ENCODE assay signal across 8 cellular contexts in the genomic region with DNA sequence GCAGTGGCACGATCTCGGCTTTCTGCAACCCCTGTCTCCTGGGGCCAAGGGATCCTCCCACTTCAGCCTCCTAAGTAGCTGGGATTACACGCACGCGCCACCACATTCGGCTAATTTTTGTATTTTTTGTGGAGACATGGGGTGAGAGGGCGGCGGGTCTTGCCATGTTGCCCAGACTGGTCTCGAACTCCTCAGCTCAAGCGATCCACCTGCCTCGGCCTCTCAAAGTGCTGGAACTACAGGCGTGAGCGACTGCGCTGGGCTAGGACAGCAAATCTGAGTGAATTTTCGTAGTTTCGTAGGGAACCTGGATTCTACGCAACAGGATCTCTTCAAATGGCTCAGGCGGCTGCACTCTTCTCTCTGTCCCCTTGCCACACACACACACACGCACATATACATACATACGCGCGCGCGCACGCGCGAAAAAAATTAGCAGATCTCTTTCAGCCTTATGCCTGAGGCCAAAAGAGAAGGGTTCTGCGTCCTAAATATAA. TPM values are rescaled to one million over a fixed set of nuclear protein-coding genes. Genes with fewer than 3 reads are reported as not detected.
DNase-seq lines count a peak whose midpoint lies in the region; ATAC-seq and TF ChIP-seq lines count a peak whose summit lies in the region.

No MANE protein-coding gene starts in this region.

- H3K79me2 ChIP-seq in OCI-LY1 (ENCODE audit: insufficient read depth, low read length) (0 out of 2 replicates have a peak, but pooled peaks cover 3% of the 10 kb centered on the region), neural progenitor cell (ENCODE audit: low read depth) (peaks cover 45% of the 10 kb centered on the region)

- no peaks in the 10 kb centered on the region for H4K20me1 ChIP-seq in OCI-LY1 (ENCODE audit: insufficient read depth, low read length)
- no peaks in the 10 kb centered on the region for H4K20me1 ChIP-seq in neural progenitor cell (ENCODE audit: low read depth)

- no peaks in the 10 kb centered on the region for H3F3A ChIP-seq in OCI-LY1 (ENCODE audit: insufficient read depth, low read length)
- peaks cover 7% of the 10 kb centered on the region for H3F3A ChIP-seq in neural progenitor cell (ENCODE audit: low read depth)

- H3K27ac Mint-ChIP-seq in endodermal cell = peak overlapping the region; percentile 96
- peak overlapping the region; percentile 88 for H3K27ac Mint-ChIP-seq in neural progenitor cell

- in situ Hi-C loops in GM13976 (cut with MboI; ENCODE audit: low sequenced_read_pairs, unreplicated experiment) (no loop called here), G401 (cut with HindIII; ENCODE audit: low sequenced_read_pairs) (loop anchor here (5.0 kb wide), 1 partner anchor 39 kb away; no protein-coding TSS in a partner anchor)

- H3K4me3 ChIP-seq in OCI-LY1 (ENCODE audit: low read depth, low read length, poor library complexity, severe bottlenecking) (peak overlapping the region; percentile 97), endodermal cell (ENCODE audit: low read length) (peak overlapping the region; percentile 59), neural progenitor cell (peak overlapping the region; percentile 82)

- no peaks in the 10 kb centered on the region for H3K9me2 ChIP-seq in OCI-LY1 (ENCODE audit: low read depth, low read length)

- H3K4me3 Mint-ChIP-seq in endodermal cell = peak overlapping the region; percentile 94
- H3K4me3 Mint-ChIP-seq in neural progenitor cell = peak overlapping the region; percentile 94

- H3K27me3 ChIP-seq in OCI-LY1 (ENCODE audit: insufficient read depth, low read length) = no peaks in the 10 kb centered on the region
- H3K27me3 ChIP-seq in endodermal cell (ENCODE audit: control insufficient read depth, insufficient read depth, low read length, poor library complexity, severe bottlenecking) = no peaks in the 10 kb centered on the region
- no peaks in the 10 kb centered on the region for H3K27me3 ChIP-seq in neural progenitor cell

- H3K9ac ChIP-seq in OCI-LY1 (ENCODE audit: low read length) = peak overlapping the region; percentile 99
- H3K9ac ChIP-seq in endodermal cell (ENCODE audit: extremely low read depth, low read length, poor library complexity, severe bottlenecking) = peak overlapping the region; percentile 33
- H3K9ac ChIP-seq in neural progenitor cell = no peak overlapping the region

- H3K4me2 ChIP-seq in OCI-LY1 (ENCODE audit: low read length) (peak overlapping the region; percentile 96), neural progenitor cell (peak overlapping the region; percentile 65)

- TF ChIP-seq CTCF in OCI-LY1 (IDR thresholded peaks at IDR 0.05; ENCODE audit: low read length) = no peak
- no peak for TF ChIP-seq CTCF in endodermal cell (conservative IDR thresholded peaks at IDR 0.05)
- TF ChIP-seq CTCF in neural progenitor cell (IDR thresholded peaks at IDR 0.05) = no peak
- no peak for TF ChIP-seq CTCF in GM13976 (IDR thresholded peaks at IDR 0.05; ENCODE audit: borderline replicate concordance, control extremely low read depth, extremely low read depth, insufficient read depth, missing control alignments)

- whole genome bisulfite sequencing in endodermal cell (ENCODE audit: insufficient coverage in 1 of 2, insufficient read length in 1 of 2), 2 experiments = 86 to 89% methylated on average over 20 to 28 of the region's 28 CpGs

- H2AFZ ChIP-seq in OCI-LY1 (ENCODE audit: low read length) = peak overlapping the region; percentile 84; the same call in 1 of the 2 replicates
- no peak overlapping the region for H2AFZ ChIP-seq in neural progenitor cell (replicated peaks)

- peaks cover 5% of the 10 kb centered on the region for H3K27me3 Mint-ChIP-seq in endodermal cell (ENCODE audit: insufficient read depth)
- no peaks in the 10 kb centered on the region for H3K27me3 Mint-ChIP-seq in neural progenitor cell (ENCODE audit: insufficient read depth, low read depth)

- ATAC-seq in GM19035 (IDR thresholded peaks at IDR 0.05; ENCODE audit: unreplicated experiment) (peak; percentile 2), HG03442 (IDR thresholded peaks at IDR 0.05; ENCODE audit: unreplicated experiment) (no peak)

- peaks cover 25% of the 10 kb centered on the region for H3K4me1 Mint-ChIP-seq in endodermal cell
- H3K4me1 Mint-ChIP-seq in neural progenitor cell = peaks cover 46% of the 10 kb centered on the region

- H3K36me3 Mint-ChIP-seq in endodermal cell (ENCODE audit: low read depth) (peaks cover 19% of the 10 kb centered on the region), neural progenitor cell (peaks cover 16% of the 10 kb centered on the region)

- no peaks in the 10 kb centered on the region for H3K9me3 ChIP-seq in OCI-LY1 (ENCODE audit: low read length)
- H3K9me3 ChIP-seq in endodermal cell (ENCODE audit: control insufficient read depth, low read length) = no peaks in the 10 kb centered on the region
- no peaks in the 10 kb centered on the region for H3K9me3 ChIP-seq in neural progenitor cell (ENCODE audit: low read depth)

- H3K9me3 Mint-ChIP-seq in endodermal cell (no peaks in the 10 kb centered on the region), neural progenitor cell (peaks cover 2% of the 10 kb centered on the region)

- DNase-seq in endodermal cell (no peak), neural progenitor cell (ENCODE audit: low spot score) (no peak), NCI-H128 (lab: John Stamatoyannopoulos, UW; ENCODE audit: unreplicated experiment) (no peak), GM13976 (ENCODE audit: low spot score) (no peak), G401 (ENCODE audit: low spot score) (no peak)

- H3K27ac ChIP-seq in OCI-LY1 (ENCODE audit: low read depth, low read length, poor library complexity, severe bottlenecking) (no peak overlapping the region), endodermal cell (ENCODE audit: low read depth, low read length) (peak overlapping the region; percentile 50), neural progenitor cell (peak overlapping the region; percentile 30)

- H3K4me1 ChIP-seq in OCI-LY1 (ENCODE audit: insufficient read depth, low read length, severe bottlenecking) (peaks cover 18% of the 10 kb centered on the region), endodermal cell (ENCODE audit: control insufficient read depth, insufficient read depth, low read length) (peaks cover 4% of the 10 kb centered on the region), neural progenitor cell (peaks cover 13% of the 10 kb centered on the region)

- H3K36me3 ChIP-seq in OCI-LY1 (ENCODE audit: insufficient read depth, low read length) (peaks cover 16% of the 10 kb centered on the region; the same call in 1 of the 2 replicates), endodermal cell (ENCODE audit: control insufficient read depth, insufficient read depth, low read length) (peaks cover 21% of the 10 kb centered on the region), neural progenitor cell (no peaks in the 10 kb centered on the region)

RNA-seq across cellular contexts. Expression of a gene that starts 0.4 kb away (rescaled TPM):
- total RNA-seq in endodermal cell = 10 to 100 TPM in 1 of 2 donors, 1 to 10 TPM in 1; 7.7 to 12.2 TPM
- polyA plus RNA-seq in endodermal cell (2013, experiment 1 of 2) = 5.5 TPM
- 2.1 TPM for polyA plus RNA-seq in endodermal cell (2013, experiment 2 of 2)
- 4.0 and 8.6 TPM in 2 replicates for total RNA-seq in neural progenitor cell (ENCODE audit: low replicate concordance)
- 1.5 and 2.7 TPM in 2 replicates for total RNA-seq in G401 (2014; rRNA removed; shearing (Covaris generic))

RNA-seq across cellular contexts. Expression of a gene that starts 0.7 kb away (rescaled TPM):
- total RNA-seq in endodermal cell (10 to 100 TPM; 48.8 to 52.1 TPM), neural progenitor cell (ENCODE audit: low replicate concordance) (33.8 and 88.8 TPM in 2 replicates)
- polyA plus RNA-seq in endodermal cell (2013, experiment 1 of 2) = 73.8 TPM
- 61.7 TPM for polyA plus RNA-seq in endodermal cell (2013, experiment 2 of 2)
- 64.5 and 77.2 TPM in 2 replicates for total RNA-seq in G401 (2014; rRNA removed; shearing (Covaris generic))

RNA-seq across cellular contexts. Expression of a gene that starts 19.9 kb away (rescaled TPM):
- total RNA-seq in endodermal cell = 10 to 100 TPM; 39.7 to 46.0 TPM
- 10.9 TPM for polyA plus RNA-seq in endodermal cell (2013, experiment 1 of 2)
- 11.6 TPM for polyA plus RNA-seq in endodermal cell (2013, experiment 2 of 2)
- total RNA-seq in neural progenitor cell (ENCODE audit: low replicate concordance) = 27.4 and 31.5 TPM in 2 replicates
- 43.1 and 63.5 TPM in 2 replicates for total RNA-seq in G401 (2014; rRNA removed; shearing (Covaris generic))

RNA-seq across cellular contexts. Expression of a gene that starts 20.4 kb away (rescaled TPM):
- total RNA-seq in endodermal cell (10 to 100 TPM; 11.9 to 12.1 TPM), neural progenitor cell (ENCODE audit: low replicate concordance) (6.8 and 9.0 TPM in 2 replicates)
- 10.8 TPM for polyA plus RNA-seq in endodermal cell (2013, experiment 1 of 2)
- polyA plus RNA-seq in endodermal cell (2013, experiment 2 of 2) = 7.1 TPM
- 6.9 and 15.4 TPM in 2 replicates for total RNA-seq in G401 (2014; rRNA removed; shearing (Covaris generic))

RNA-seq across cellular contexts. Expression of a gene that starts 35.9 kb away (rescaled TPM):
- total RNA-seq in endodermal cell (under 1 TPM; 0.35 to 0.37 TPM), neural progenitor cell (ENCODE audit: low replicate concordance) (0.25 TPM in 1 of 2 replicates, not detected in the other)
- 0.11 TPM for polyA plus RNA-seq in endodermal cell (2013, experiment 1 of 2)
- polyA plus RNA-seq in endodermal cell (2013, experiment 2 of 2) = not detected
- not detected in 2 replicates for total RNA-seq in G401 (2014; rRNA removed; shearing (Covaris generic))
